10 cellular contexts compared by ENCODE assay signal in the genomic region with DNA sequence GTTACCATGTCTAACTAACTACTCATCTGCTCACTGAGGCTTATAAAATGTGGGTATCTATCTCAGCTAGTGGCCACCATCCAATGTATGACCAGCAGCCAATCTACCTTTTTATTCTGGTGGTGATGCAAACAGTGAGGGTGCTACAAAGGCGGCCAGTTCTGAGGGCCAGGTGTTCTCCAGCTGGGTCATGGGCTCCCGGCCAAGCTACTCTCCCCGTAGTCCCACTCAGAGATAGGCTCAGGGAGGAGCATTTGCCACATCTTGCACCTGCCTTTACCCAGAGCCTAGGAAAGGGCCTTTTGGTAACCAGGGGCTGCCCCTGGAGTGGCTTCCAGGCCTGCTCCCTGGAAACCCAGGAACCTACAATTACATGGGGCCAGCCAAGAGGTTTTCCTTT. TPM values are rescaled to one million over a fixed set of nuclear protein-coding genes. Genes with fewer than 3 reads are reported as not detected.
A peak's percentile ranks its signal among the peaks of the same experiment; 100 is the strongest.
DNase-seq lines count a peak whose midpoint lies in the region; ATAC-seq lines count a peak whose summit lies in the region.
"Had no signal": no experiment of that assay in that cellular context is flagged by ENCODE, and none has a peak within 500 bp of the region (broad histone marks: within the 10 kb centered on the region; RNA-seq: fewer than 3 reads in every experiment).

No MANE protein-coding gene starts in this region.

- H4K91ac ChIP-seq in mesenchymal stem cell (ENCODE audit: low read length): no peak overlapping the region

- no peaks in the 10 kb centered on the region for H3K9me3 ChIP-seq in mesenchymal stem cell (ENCODE audit: control insufficient read depth, low read length)

- H3K27me3 ChIP-seq in mesenchymal stem cell (ENCODE audit: control insufficient read depth in 1 of 2, insufficient read depth in 1 of 2, low read length in 2 of 2): no peaks in the 10 kb centered on the region
- H3K27me3 ChIP-seq: neural progenitor cell had no signal

- H3K79me1 ChIP-seq in mesenchymal stem cell (replicated peaks; ENCODE audit: low read length, poor library complexity, severe bottlenecking): peaks cover 29% of the 10 kb centered on the region

- no peak overlapping the region for H2AK5ac ChIP-seq in mesenchymal stem cell (ENCODE audit: low read length, severe bottlenecking)

- 76% methylated on average over 3 of the region's 3 CpGs for WGBS in mesenchymal stem cell

- no peak overlapping the region for H3K23ac ChIP-seq in mesenchymal stem cell (ENCODE audit: low read length in 2 of 2)

- no peak overlapping the region for H3K14ac ChIP-seq in mesenchymal stem cell (ENCODE audit: low read length in 2 of 2)

- DNase-seq in DMS153 (lab: John Stamatoyannopoulos, UW): peak; percentile 61
- DNase-seq in NCI-H1105 treated with DMSO at 0.1 percent for 48 hours (lab: John Stamatoyannopoulos, UW): peak; percentile 94
- DNase-seq in NCI-H510A (lab: John Stamatoyannopoulos, UW): peak; percentile 68
- DNase-seq in mesenchymal stem cell: no peak
- no peak for DNase-seq in mucosa of gallbladder (ENCODE audit: low spot score)

- H2BK15ac ChIP-seq in mesenchymal stem cell (ENCODE audit: low read depth, poor library complexity, severe bottlenecking): no peak overlapping the region

- H3K4me3 ChIP-seq in mesenchymal stem cell (ENCODE audit: insufficient read depth in 1 of 2, low read depth in 1 of 2, low read length in 2 of 2): no peak overlapping the region
- H3K4me3 ChIP-seq: neural progenitor cell, SK-N-MC had no signal

- H3K36me3 ChIP-seq in mesenchymal stem cell (ENCODE audit: control insufficient read depth in 1 of 2, insufficient read depth in 2 of 2, low read depth in 1 of 2, low read length in 2 of 2): peaks cover 20 to 30% of the 10 kb centered on the region in 2 experiments
- H3K36me3 ChIP-seq: neural progenitor cell had no signal

- H3K18ac ChIP-seq in mesenchymal stem cell (ENCODE audit: low read depth in 1 of 2, low read length in 2 of 2): no peak overlapping the region

- H2BK12ac ChIP-seq in mesenchymal stem cell (ENCODE audit: low read length in 2 of 2): no peak overlapping the region

- ATAC-seq in GM18517 (IDR thresholded peaks at IDR 0.05; ENCODE audit: unreplicated experiment): no peak
- no peak for ATAC-seq in GM18867 (IDR thresholded peaks at IDR 0.05; ENCODE audit: unreplicated experiment)
- ATAC-seq in HG03342 (IDR thresholded peaks at IDR 0.05; ENCODE audit: unreplicated experiment): no peak

- no peak overlapping the region for H2BK5ac ChIP-seq in mesenchymal stem cell (ENCODE audit: low read depth, low read length, poor library complexity, severe bottlenecking)

- H3K4me2 ChIP-seq in mesenchymal stem cell (ENCODE audit: low read length, poor library complexity, severe bottlenecking): no peak overlapping the region
- H3K4me2 ChIP-seq: neural progenitor cell had no signal

- H2BK120ac ChIP-seq in mesenchymal stem cell (ENCODE audit: low read depth, low read length): no peak overlapping the region

- no peak overlapping the region for H3K27ac ChIP-seq in mesenchymal stem cell (ENCODE audit: low read length, poor library complexity, severe bottlenecking)
- H3K27ac ChIP-seq: neural progenitor cell, SK-N-MC had no signal

- H4K8ac ChIP-seq in mesenchymal stem cell (ENCODE audit: low read length): no peak overlapping the region

- no peak overlapping the region for H2AFZ ChIP-seq in mesenchymal stem cell (ENCODE audit: low read depth, low read length)
- H2AFZ ChIP-seq: neural progenitor cell had no signal

- H3K4ac ChIP-seq in mesenchymal stem cell (ENCODE audit: low read depth in 1 of 2, low read length in 2 of 2): no peak overlapping the region

- H3K9ac ChIP-seq in mesenchymal stem cell (ENCODE audit: low read length): peak overlapping the region; percentile 60
- H3K9ac ChIP-seq: neural progenitor cell had no signal

- H3K4me1 ChIP-seq in mesenchymal stem cell (ENCODE audit: control insufficient read depth, insufficient read depth, low read depth, low read length): peaks cover 41% of the 10 kb centered on the region

RNA-seq across cellular contexts. Expression of a gene that starts 59.0 kb away (rescaled TPM):
- 289 TPM for polyA plus RNA-seq in mesenchymal stem cell (2013, experiment 1 of 2)
- polyA plus RNA-seq in mesenchymal stem cell (2013, experiment 2 of 2): 256 TPM
- 41.8 TPM for total RNA-seq in mucosa of gallbladder

Comparison
In these comparisons a context has a peak if more than half of its experiments do, and no peak if none do; other contexts are left out.
1. DNase-seq: peak in DMS153 (single experiment), NCI-H1105 treated with DMSO at 0.1 percent for 48 hours (single experiment) and NCI-H510A (single experiment); none in mesenchymal stem cell (single experiment) and mucosa of gallbladder (single experiment).